ENCODE assay signal across 8 cellular contexts in genomic region chr1:150516050-150516591, GRCh38. TPM values are rescaled to one million over a fixed set of nuclear protein-coding genes. Genes with fewer than 3 reads are reported as not detected.
DNase-seq lines count a peak whose midpoint lies in the region; ATAC-seq and TF ChIP-seq lines count a peak whose summit lies in the region.

No MANE protein-coding gene starts in this region.

- TF ChIP-seq CTCF in CD14-positive monocyte (IDR thresholded peaks at IDR 0.05) (no peak), RWPE2 (IDR thresholded peaks at IDR 0.05; ENCODE audit: poor library complexity, severe bottlenecking) (no peak)

- peak overlapping the region; percentile 94 for H3K4me3 Mint-ChIP-seq in CD14-positive monocyte

- H3K9me3 ChIP-seq in RWPE2 (ENCODE audit: severe bottlenecking) = no peaks in the 10 kb centered on the region
- H3K9me3 ChIP-seq in ectodermal cell (ENCODE audit: control insufficient read depth, low read length) = no peaks in the 10 kb centered on the region
- H3K9me3 ChIP-seq in muscle layer of duodenum (ENCODE audit: control insufficient read depth in 1 of 2, low read length in 2 of 2) = no peaks in the 10 kb centered on the region

- H3K27ac Mint-ChIP-seq in CD14-positive monocyte = peak overlapping the region in 4 of 7 donors; percentile 13 to 79 (median 65)

- H3K9me3 Mint-ChIP-seq in CD14-positive monocyte = no peaks in the 10 kb centered on the region

- no peaks in the 10 kb centered on the region for H3K36me3 ChIP-seq in RWPE2 (ENCODE audit: low read depth)
- no peaks in the 10 kb centered on the region for H3K36me3 ChIP-seq in ectodermal cell (ENCODE audit: control insufficient read depth, insufficient read depth, low read length)
- peaks cover 0 to 7% of the 10 kb centered on the region in 2 donors for H3K36me3 ChIP-seq in muscle layer of duodenum (ENCODE audit: control insufficient read depth in 1 of 2, insufficient read depth in 2 of 2, low read length in 2 of 2)

- H3K36me3 Mint-ChIP-seq in CD14-positive monocyte = peaks cover 5 to 7% of the 10 kb centered on the region in 2 donors

- H3K27me3 ChIP-seq in RWPE2 (ENCODE audit: insufficient read depth, poor library complexity, severe bottlenecking) = no peaks in the 10 kb centered on the region
- no peaks in the 10 kb centered on the region for H3K27me3 ChIP-seq in ectodermal cell (ENCODE audit: control insufficient read depth, insufficient read depth, low read length, poor library complexity, severe bottlenecking)
- H3K27me3 ChIP-seq in muscle layer of duodenum (ENCODE audit: low read depth, low read length) = no peaks in the 10 kb centered on the region

- DNase-seq in CD14-positive monocyte (ENCODE audit: low spot score) (no peak), RWPE2 (ENCODE audit: low spot score) (no peak)
- no peak for DNase-seq in stimulated activated CD4-positive, alpha-beta T cell treated with anti-CD3 and anti-CD28 coated beads, Interleukin-4, amount 100 ng/mL, for 1 hour

- peaks cover 19% of the 10 kb centered on the region for H3K4me1 Mint-ChIP-seq in CD14-positive monocyte

- intact Hi-C loops in CD14-positive monocyte (cut with micrococcal nuclease) = no loop called here

- 44% methylated on average over 19 of the region's 19 CpGs for WGBS in ectodermal cell, 2 experiments

- ATAC-seq in HG02938 (IDR thresholded peaks at IDR 0.05; ENCODE audit: unreplicated experiment) = peak; percentile 12
- no peak for ATAC-seq in RWPE2 (ENCODE audit: low read depth)
- no peak for ATAC-seq in HG02571 (IDR thresholded peaks at IDR 0.05; ENCODE audit: unreplicated experiment)
- no peak for ATAC-seq in GM19455 (IDR thresholded peaks at IDR 0.05; ENCODE audit: unreplicated experiment)

- H3K4me3 ChIP-seq in RWPE2 (ENCODE audit: severe bottlenecking) = peak overlapping the region; percentile 40
- peak overlapping the region; percentile 69 for H3K4me3 ChIP-seq in ectodermal cell (ENCODE audit: insufficient read depth, low read depth, low read length)
- peak overlapping the region; percentile 41 to 61 for H3K4me3 ChIP-seq in muscle layer of duodenum (ENCODE audit: low read depth in 1 of 2, low read length in 2 of 2)

- H3K27me3 Mint-ChIP-seq in CD14-positive monocyte (ENCODE audit: low read depth in 3 of 3) = peaks cover 2 to 12% (median 8%) of the 10 kb centered on the region in 3 donors

- H3K4me1 ChIP-seq in RWPE2 (ENCODE audit: insufficient read depth, poor library complexity, severe bottlenecking) (peaks cover 11% of the 10 kb centered on the region), ectodermal cell (ENCODE audit: control insufficient read depth, insufficient read depth, low read length) (peaks cover 6% of the 10 kb centered on the region), muscle layer of duodenum (ENCODE audit: control insufficient read depth in 1 of 2, insufficient read depth in 2 of 2, low read length in 2 of 2) (peaks cover 6 to 12% of the 10 kb centered on the region in 2 donors)

- H3K27ac ChIP-seq in RWPE2 (ENCODE audit: poor library complexity, severe bottlenecking) (peak overlapping the region; percentile 14), ectodermal cell (ENCODE audit: insufficient read depth, low read depth, low read length, poor library complexity, severe bottlenecking) (no peak overlapping the region), muscle layer of duodenum (ENCODE audit: low read length) (peak overlapping the region; percentile 9)

RNA-seq across cellular contexts. Expression of gene FALEC, which starts 0.6 kb away (rescaled TPM):
- polyA plus RNA-seq in CD14-positive monocyte = not detected
- 1.2 TPM for polyA plus RNA-seq in ectodermal cell (2013, experiment 1 of 4)
- 1.5 TPM for polyA plus RNA-seq in ectodermal cell (2013, experiment 2 of 4)
- 1.2 TPM for polyA plus RNA-seq in ectodermal cell (2013, experiment 3 of 4)
- polyA plus RNA-seq in ectodermal cell (2013, experiment 4 of 4) = 0.65 TPM

RNA-seq across cellular contexts. Expression of gene ECM1, which starts 8.2 kb away (rescaled TPM):
- polyA plus RNA-seq in CD14-positive monocyte = not detected
- polyA plus RNA-seq in ectodermal cell (2013, experiment 1 of 4) = 1.7 TPM
- 1.9 TPM for polyA plus RNA-seq in ectodermal cell (2013, experiment 2 of 4)
- polyA plus RNA-seq in ectodermal cell (2013, experiment 3 of 4) = 2.3 TPM
- polyA plus RNA-seq in ectodermal cell (2013, experiment 4 of 4) = 3.2 TPM

RNA-seq across cellular contexts. Expression of gene TARS2, which starts 28.9 kb away (rescaled TPM):
- 10 to 100 TPM; 14.6 to 14.7 TPM for polyA plus RNA-seq in CD14-positive monocyte
- 39.9 TPM for polyA plus RNA-seq in ectodermal cell (2013, experiment 1 of 4)
- 37.6 TPM for polyA plus RNA-seq in ectodermal cell (2013, experiment 2 of 4)
- 26.9 TPM for polyA plus RNA-seq in ectodermal cell (2013, experiment 3 of 4)
- polyA plus RNA-seq in ectodermal cell (2013, experiment 4 of 4) = 31.1 TPM

RNA-seq across cellular contexts. Expression of gene ADAMTSL4, which starts 33.1 kb away (rescaled TPM):
- 1 to 10 TPM; 2.5 to 2.8 TPM for polyA plus RNA-seq in CD14-positive monocyte
- polyA plus RNA-seq in ectodermal cell (2013, experiment 1 of 4) = 0.37 TPM
- 0.75 TPM for polyA plus RNA-seq in ectodermal cell (2013, experiment 2 of 4)
- 0.64 TPM for polyA plus RNA-seq in ectodermal cell (2013, experiment 3 of 4)
- polyA plus RNA-seq in ectodermal cell (2013, experiment 4 of 4) = 0.57 TPM
